8 cellular contexts compared by ENCODE assay signal in genomic region chr7:120856621-120857352, GRCh38. TPM values are rescaled to one million over a fixed set of nuclear protein-coding genes. Genes with fewer than 3 reads are reported as not detected.
DNase-seq lines count a peak whose midpoint lies in the region; ATAC-seq and TF ChIP-seq lines count a peak whose summit lies in the region.

No MANE protein-coding gene starts in this region.

- H3K27me3 ChIP-seq in IMR-90 (ENCODE audit: control insufficient read depth, insufficient read depth, low read length) (no peaks in the 10 kb centered on the region; the same call in 1 of the 2 replicates), endodermal cell (ENCODE audit: control insufficient read depth, insufficient read depth, low read length, poor library complexity, severe bottlenecking) (no peaks in the 10 kb centered on the region), mesendoderm (ENCODE audit: insufficient read depth, low read length, poor library complexity) (no peaks in the 10 kb centered on the region), transverse colon (no peaks in the 10 kb centered on the region)

- ATAC-seq in GM21825 (IDR thresholded peaks at IDR 0.05; ENCODE audit: unreplicated experiment) (peak; percentile 55), IMR-90 (ENCODE audit: low read depth) (peak; percentile 45), T-helper 17 cell (peak; percentile 40)

- no peak overlapping the region; the same call in 1 of the 2 replicates for H3K27ac ChIP-seq in IMR-90 (ENCODE audit: insufficient read depth, low read length)
- H3K27ac ChIP-seq in endodermal cell (ENCODE audit: low read depth, low read length), result peak overlapping the region; percentile 98
- peak overlapping the region; percentile 48 for H3K27ac ChIP-seq in mesendoderm (ENCODE audit: low read depth, low read length)
- H3K27ac ChIP-seq in transverse colon, result peak overlapping the region; percentile 93 to 96 (median 95)

- peaks cover 63% of the 10 kb centered on the region for H3K27me3 Mint-ChIP-seq in T-helper 17 cell
- no peaks in the 10 kb centered on the region for H3K27me3 Mint-ChIP-seq in endodermal cell (ENCODE audit: insufficient read depth)

- H3K4ac ChIP-seq in IMR-90 (ENCODE audit: low read depth, low read length) (peak overlapping the region; percentile 38; the same call in 1 of the 2 replicates), mesendoderm (ENCODE audit: low read depth, low read length) (peak overlapping the region; percentile 89)

- H3K4me1 Mint-ChIP-seq in T-helper 17 cell (peaks cover 14% of the 10 kb centered on the region), endodermal cell (peaks cover 32% of the 10 kb centered on the region)

- H3K18ac ChIP-seq in IMR-90 (ENCODE audit: low read depth, low read length), result no peak overlapping the region
- peak overlapping the region; percentile 93 for H3K18ac ChIP-seq in mesendoderm (ENCODE audit: low read length)

- BruUV-seq in IMR-90 (replicated peaks; lab: Mats Ljungman, UMichigan), result no TSS peak

- H2AK9ac ChIP-seq in IMR-90 (replicated peaks; ENCODE audit: low read depth, low read length, poor library complexity), result peak overlapping the region; percentile 30

- no peaks in the 10 kb centered on the region for H3K4me1 ChIP-seq in IMR-90 (ENCODE audit: control insufficient read depth, insufficient read depth, low read length)
- peaks cover 15% of the 10 kb centered on the region for H3K4me1 ChIP-seq in endodermal cell (ENCODE audit: control insufficient read depth, insufficient read depth, low read length)
- H3K4me1 ChIP-seq in mesendoderm (ENCODE audit: control insufficient read depth, low read depth, low read length), result peaks cover 2% of the 10 kb centered on the region
- H3K4me1 ChIP-seq in transverse colon, result peaks cover 0 to 33% (median 13%) of the 10 kb centered on the region in 4 donors

- no peak overlapping the region for H4K91ac ChIP-seq in IMR-90 (ENCODE audit: insufficient read depth, low read depth, low read length)

- no peak overlapping the region for H2BK15ac ChIP-seq in IMR-90 (ENCODE audit: low read depth, low read length)
- H2BK15ac ChIP-seq in mesendoderm (replicated peaks; ENCODE audit: low read depth), result peak overlapping the region; percentile 64

- H4K20me1 ChIP-seq in IMR-90 (ENCODE audit: insufficient read depth, low read length), result no peaks in the 10 kb centered on the region

- H4K8ac ChIP-seq in IMR-90 (ENCODE audit: low read depth in 2 of 2, low read length in 2 of 2), result no peak overlapping the region
- H4K8ac ChIP-seq in mesendoderm (ENCODE audit: low read depth, low read length), result peak overlapping the region; percentile 42

- H4K5ac ChIP-seq in IMR-90 (ENCODE audit: low read depth, low read length) (no peak overlapping the region), mesendoderm (ENCODE audit: low read length) (no peak overlapping the region)

- H3K9ac ChIP-seq in IMR-90 (ENCODE audit: low read depth, low read length) (peak overlapping the region; percentile 19), endodermal cell (ENCODE audit: extremely low read depth, low read length, poor library complexity, severe bottlenecking) (peak overlapping the region; percentile 82), mesendoderm (ENCODE audit: low read length) (peak overlapping the region; percentile 66)

- no peaks in the 10 kb centered on the region for H3K9me3 Mint-ChIP-seq in endodermal cell

- H2BK120ac ChIP-seq in IMR-90 (ENCODE audit: low read depth, low read length) (no peak overlapping the region), mesendoderm (ENCODE audit: low read depth, low read length) (peak overlapping the region; percentile 69)

- H2AFZ ChIP-seq in IMR-90 (replicated peaks; ENCODE audit: low read length, poor library complexity), result peak overlapping the region; percentile 88

- H3K36me3 Mint-ChIP-seq in T-helper 17 cell (ENCODE audit: low read depth) (no peaks in the 10 kb centered on the region), endodermal cell (ENCODE audit: low read depth) (peaks cover 15% of the 10 kb centered on the region)

- CTCF ChIA-PET in IMR-90 (lab: Yijun Ruan, JAX), result no interaction called here

- H3K36me3 ChIP-seq in IMR-90 (ENCODE audit: control insufficient read depth, insufficient read depth, low read length) (no peaks in the 10 kb centered on the region; the same call in 1 of the 2 replicates), endodermal cell (ENCODE audit: control insufficient read depth, insufficient read depth, low read length) (peaks cover 19% of the 10 kb centered on the region), mesendoderm (ENCODE audit: control insufficient read depth, insufficient read depth, low read length) (no peaks in the 10 kb centered on the region), transverse colon (no peaks in the 10 kb centered on the region)

- no peaks in the 10 kb centered on the region; the same call in 1 of the 2 replicates for H3K9me1 ChIP-seq in IMR-90 (ENCODE audit: insufficient read depth, low read length)

- POLR2A ChIA-PET in IMR-90 (lab: Charles Lee; ENCODE audit: unreplicated experiment), result no interaction called here

- in situ Hi-C loops in IMR-90 (cut with MboI; ENCODE audit: low sequenced_read_pairs), result no loop called here
- in situ Hi-C loops in transverse colon (cut with MboI; ENCODE audit: low pct_ligation_motif_present in 1 of 4, low pct_unique_long_range_greater_than_20kb in 1 of 4, low sequenced_read_pairs in 3 of 4), result no loop called here

- H3K9me3 ChIP-seq in IMR-90 (ENCODE audit: control insufficient read depth, insufficient read depth, low read length) (no peaks in the 10 kb centered on the region), T-helper 17 cell (ENCODE audit: control insufficient read depth, low read length, poor library complexity, severe bottlenecking) (no peaks in the 10 kb centered on the region), endodermal cell (ENCODE audit: control insufficient read depth, low read length) (no peaks in the 10 kb centered on the region), transverse colon (no peaks in the 10 kb centered on the region)

- no peaks in the 10 kb centered on the region for H3K79me2 ChIP-seq in mesendoderm (ENCODE audit: control insufficient read depth, insufficient read depth, low read length)

- no peak for TF ChIP-seq POLR2A in IMR-90 (IDR thresholded peaks at IDR 0.05; ENCODE audit: low read depth, low read length)
- TF ChIP-seq POLR2A in transverse colon (IDR thresholded peaks at IDR 0.05), result no peak

- no peak overlapping the region for H3K27ac Mint-ChIP-seq in T-helper 17 cell
- H3K27ac Mint-ChIP-seq in endodermal cell, result peak overlapping the region; percentile 94

- no peak overlapping the region for H3K14ac ChIP-seq in IMR-90 (replicated peaks; ENCODE audit: low read depth, low read length)

- H3K4me3 ChIP-seq in IMR-90 (ENCODE audit: insufficient read depth, low read depth, low read length) (peak overlapping the region; percentile 78), endodermal cell (ENCODE audit: low read length) (peak overlapping the region; percentile 97), mesendoderm (ENCODE audit: low read length) (peak overlapping the region; percentile 49), transverse colon (peak overlapping the region; percentile 70 to 81 (median 78))

- H3K4me3 Mint-ChIP-seq in T-helper 17 cell, result peak overlapping the region; percentile 90
- peak overlapping the region; percentile 83 for H3K4me3 Mint-ChIP-seq in endodermal cell

- intact Hi-C loops in IMR-90 (cut with micrococcal nuclease) (loop anchor here (1.0 to 5.0 kb wide), 3 partner anchors 50 to 86 kb away; no protein-coding TSS in a partner anchor), transverse colon (cut with DNase I; ENCODE audit: low total_unique reads) (loop anchor here (10.0 kb wide), 1 partner anchor 62 kb away; no protein-coding TSS in a partner anchor)

- DNase-seq in NCI-H1105 treated with DMSO at 0.1 percent for 48 hours (lab: John Stamatoyannopoulos, UW) (peak; percentile 26), NCI-H1105 (lab: John Stamatoyannopoulos, UW) (no peak), IMR-90 (peak; percentile 8), T-helper 17 cell (no peak), endodermal cell (peak; percentile 89), mesendoderm (peak; percentile 92), transverse colon (peak; percentile 38)

- dilution Hi-C loops in IMR-90 (cut with HindIII; ENCODE audit: low sequenced_read_pairs, unreplicated experiment), result no loop called here

- no peak overlapping the region for H2BK20ac ChIP-seq in IMR-90 (ENCODE audit: low read depth, low read length)

- peak overlapping the region; percentile 79 for H3K4me2 ChIP-seq in IMR-90 (ENCODE audit: low read depth, low read length)
- peak overlapping the region; percentile 67 for H3K4me2 ChIP-seq in mesendoderm (ENCODE audit: low read length)

- no peaks in the 10 kb centered on the region for H3K79me1 ChIP-seq in IMR-90 (ENCODE audit: low read depth in 1 of 2, low read length in 2 of 2)
- H3K79me1 ChIP-seq in mesendoderm (ENCODE audit: low read length), result no peaks in the 10 kb centered on the region

- H3K56ac ChIP-seq in IMR-90 (ENCODE audit: extremely low read depth, insufficient read depth, low read length) (no peak overlapping the region), mesendoderm (ENCODE audit: low read length) (peak overlapping the region; percentile 83)

- TF ChIP-seq RAD21 in IMR-90 (IDR thresholded peaks at IDR 0.05; ENCODE audit: low read length), result no peak

- TF ChIP-seq CTCF in IMR-90 (conservative IDR thresholded peaks at IDR 0.05; ENCODE audit: low read depth, low read length) (no peak), endodermal cell (conservative IDR thresholded peaks at IDR 0.05) (no peak), transverse colon (IDR thresholded peaks at IDR 0.05) (no peak)

- H3K23ac ChIP-seq in IMR-90 (ENCODE audit: low read depth, low read length) (peak overlapping the region; percentile 76; the same call in 1 of the 2 replicates), mesendoderm (ENCODE audit: low read length) (no peak overlapping the region)

- H2BK5ac ChIP-seq in IMR-90 (ENCODE audit: low read depth, low read length, poor library complexity, severe bottlenecking) (no peak overlapping the region), mesendoderm (ENCODE audit: low read length) (peak overlapping the region; percentile 5)

- no peak for TF ChIP-seq EP300 in transverse colon (IDR thresholded peaks at IDR 0.05; ENCODE audit: low read depth)

- no peak overlapping the region for H2AK5ac ChIP-seq in IMR-90 (ENCODE audit: low read depth, low read length)
- no peak overlapping the region for H2AK5ac ChIP-seq in mesendoderm (ENCODE audit: low read length)

- WGBS in IMR-90 (ENCODE audit: extremely low coverage in 2 of 2, insufficient read length in 1 of 2), 2 experiments, result 18% methylated on average over 8 of the region's 39 CpGs; no CpG with 5 or more reads in 1 of the 2 experiments
- WGBS in endodermal cell (ENCODE audit: insufficient coverage in 1 of 2, insufficient read length in 1 of 2), 2 experiments, result 6 to 21% methylated on average over 8 to 35 of the region's 39 CpGs
- WGBS in mesendoderm (ENCODE audit: extremely low coverage, insufficient coverage, low lambda C conversion rate), result no CpG with 5 or more reads among the region's 39 CpGs
- WGBS in transverse colon (ENCODE audit: low coverage in 1 of 2), 2 donors, result 4% methylated on average over 39 of the region's 39 CpGs; no CpG with 5 or more reads in 1 of the 2 donors

RNA-seq across cellular contexts. Expression of gene TSPAN12, which starts 1.2 kb away (rescaled TPM):
- total RNA-seq in IMR-90 (2012; rRNA removed) (0.72 and 1.1 TPM in 2 replicates), T-helper 17 cell (not detected), endodermal cell (10 to 100 TPM; 35.6 to 50.3 TPM), transverse colon (10 to 100 TPM; 34.9 to 55.6 (median 39.5) TPM)
- polyA plus RNA-seq in IMR-90 (2012; rRNA removed), result 0.36 and 0.42 TPM in 2 replicates
- polyA plus RNA-seq in IMR-90 (2012; cell fraction: cytosol; rRNA removed), result 0.15 and 0.49 TPM in 2 replicates
- 0.23 and 0.37 TPM in 2 replicates for polyA plus RNA-seq in IMR-90 (2012; cell fraction: nucleus; rRNA removed; ENCODE audit: low replicate concordance)
- 23.5 TPM for polyA plus RNA-seq in endodermal cell (2013, experiment 1 of 2)
- polyA plus RNA-seq in endodermal cell (2013, experiment 2 of 2), result 29.6 TPM
- 15.3 TPM for polyA plus RNA-seq in mesendoderm (2013, experiment 1 of 2)
- 17.7 TPM for polyA plus RNA-seq in mesendoderm (2013, experiment 2 of 2)

Comparison
In these comparisons a context has a peak if more than half of its experiments do, and no peak if none do; other contexts are left out.
1. DNase-seq: peak in NCI-H1105 treated with DMSO at 0.1 percent for 48 hours (single experiment), IMR-90 (single experiment), endodermal cell (single experiment), mesendoderm (single experiment) and transverse colon (single experiment); none in NCI-H1105 (single experiment) and T-helper 17 cell (0 of 3).
2. H3K9ac ChIP-seq: peak in every context shown above with its lines; median percentile 82 in endodermal cell; 66 in mesendoderm; 19 in IMR-90.
3. RNA of gene TSPAN12, which starts 1.2 kb away (total RNA-seq): 35.6 to 50.3 TPM in endodermal cell and 34.9 to 55.6 TPM in transverse colon; 0.72 to 1.1 TPM in IMR-90 and not detected in T-helper 17 cell; every median in the first group is over 10 times any median in the second.
4. Peak in every context shown above with its lines, with median percentiles within 50 percentile points of each other: ATAC-seq and H3K4me3 ChIP-seq.